7 cellular contexts compared by ENCODE assay signal in the genomic region with DNA sequence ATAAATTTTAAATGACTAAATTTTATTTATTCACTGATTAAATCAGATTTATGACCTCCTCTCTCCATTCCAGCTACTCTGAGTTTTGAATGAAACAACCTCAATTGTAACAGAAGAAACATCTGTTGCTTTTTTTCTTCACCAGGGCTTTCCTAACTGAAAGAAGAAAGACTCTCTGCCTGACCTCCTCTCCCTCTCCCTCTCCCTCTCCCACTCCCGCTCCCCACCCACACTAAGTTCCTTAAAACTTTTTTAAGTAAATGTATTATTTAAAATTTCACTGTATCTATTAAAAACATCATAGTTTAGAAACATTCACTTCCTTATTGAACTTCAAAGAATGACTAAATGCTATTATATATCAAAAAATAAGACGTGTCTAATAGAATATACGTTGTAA.
DNase-seq lines count a peak whose midpoint lies in the region; ATAC-seq and TF ChIP-seq lines count a peak whose summit lies in the region.

No MANE protein-coding gene starts in this region.

- no peaks in the 10 kb centered on the region for H3K4me1 ChIP-seq in NT2/D1 (ENCODE audit: insufficient read depth, insufficient read length)

- peak overlapping the region; percentile 42 for H3K9ac ChIP-seq in NT2/D1 (ENCODE audit: insufficient read length, low read depth)

- DNase-seq in NT2/D1 (ENCODE audit: low read depth, low spot score) = no peak
- DNase-seq in epithelial cell of proximal tubule (ENCODE audit: low read depth) = no peak
- no peak for DNase-seq in retinal pigment epithelial cell (ENCODE audit: low read depth)
- no peak for DNase-seq in middle frontal gyrus (ENCODE audit: extremely low spot score, low spot score)
- no peak for DNase-seq in activated CD4-positive, alpha-beta T cell treated with anti-CD3 and anti-CD28 coated beads, Interleukin-2, amount 50 U/mL, for 4 hours

- no peaks in the 10 kb centered on the region for H3K9me3 ChIP-seq in NT2/D1 (ENCODE audit: insufficient read depth, low read length)

- H3K27me3 ChIP-seq in NT2/D1 (ENCODE audit: insufficient read depth, insufficient read length) = no peaks in the 10 kb centered on the region

- TF ChIP-seq CTCF in epithelial cell of proximal tubule (conservative IDR thresholded peaks at IDR 0.05; ENCODE audit: low read depth, low read length) (no peak), retinal pigment epithelial cell (conservative IDR thresholded peaks at IDR 0.05; ENCODE audit: low read depth, low read length) (no peak)

- H3K4me3 ChIP-seq in NT2/D1 (ENCODE audit: insufficient read length, low read depth) = peak overlapping the region; percentile 36
- peak overlapping the region; percentile 59 for H3K4me3 ChIP-seq in epithelial cell of proximal tubule (ENCODE audit: low read depth, low read length)
- peak overlapping the region; percentile 88 for H3K4me3 ChIP-seq in retinal pigment epithelial cell (ENCODE audit: low read length)

- no peaks in the 10 kb centered on the region for H3K36me3 ChIP-seq in NT2/D1 (ENCODE audit: insufficient read depth, insufficient read length, low read length)

- ATAC-seq in GM18867 (IDR thresholded peaks at IDR 0.05; ENCODE audit: unreplicated experiment) = peak; percentile 14
- ATAC-seq in HG03432 (IDR thresholded peaks at IDR 0.05; ENCODE audit: unreplicated experiment) = no peak

Comparison
In these comparisons a context has a peak if more than half of its experiments do, and no peak if none do; other contexts are left out.
1. H3K4me3 ChIP-seq: peak in every context shown above with its lines; median percentile 88 in retinal pigment epithelial cell; 59 in epithelial cell of proximal tubule; 36 in NT2/D1.